In the genomic region with DNA sequence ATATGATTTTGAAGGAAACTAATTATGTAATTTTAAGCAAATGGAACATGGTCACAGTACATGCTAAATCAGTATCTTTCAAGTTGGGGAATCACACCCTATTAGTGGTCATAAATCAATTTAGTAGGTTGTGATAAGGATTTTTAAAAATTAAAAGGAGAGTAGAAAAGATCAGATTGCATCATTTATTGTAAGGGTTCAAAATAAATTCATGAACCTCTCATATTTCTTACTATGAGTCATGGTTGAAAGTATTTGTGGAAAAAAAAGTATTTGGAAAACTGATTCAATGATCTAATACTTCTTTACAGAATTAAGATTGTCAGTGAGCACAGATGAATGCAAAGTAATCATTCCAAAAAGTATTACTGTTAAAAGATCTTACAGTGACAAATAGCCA, we compare ENCODE assay signal across 17 cellular contexts. TPM values are rescaled to one million over a fixed set of nuclear protein-coding genes. Genes with fewer than 3 reads are reported as not detected.
A peak's percentile ranks its signal among the peaks of the same experiment; 100 is the strongest.
DNase-seq lines count a peak whose midpoint lies in the region; ATAC-seq and TF ChIP-seq lines count a peak whose summit lies in the region.
"Had no signal": no experiment of that assay in that cellular context is flagged by ENCODE, and none has a peak within 500 bp of the region (broad histone marks: within the 10 kb centered on the region; RNA-seq: fewer than 3 reads in every experiment).

No MANE protein-coding gene starts in this region.

- no peaks in the 10 kb centered on the region for H3K9me3 Mint-ChIP-seq in central memory CD8-positive, alpha-beta T cell
- H3K9me3 Mint-ChIP-seq in mesothelial cell of epicardium (no peaks in the 10 kb centered on the region), immature natural killer cell (no peaks in the 10 kb centered on the region)
- H3K9me3 Mint-ChIP-seq: CD8-positive, alpha-beta T cell; endodermal cell had no signal

- H3K36me3 Mint-ChIP-seq in central memory CD8-positive, alpha-beta T cell (ENCODE audit: insufficient read depth), result peaks cover 36% of the 10 kb centered on the region
- H3K36me3 Mint-ChIP-seq in mesothelial cell of epicardium, result peaks cover 17% of the 10 kb centered on the region
- peaks cover 9 to 18% (median 10%) of the 10 kb centered on the region in 3 donors for H3K36me3 Mint-ChIP-seq in immature natural killer cell

- H3K27ac Mint-ChIP-seq in central memory CD8-positive, alpha-beta T cell (ENCODE audit: low read depth), result peak overlapping the region; percentile 32
- H3K27ac Mint-ChIP-seq in mesothelial cell of epicardium, result peak overlapping the region; percentile 24
- peak overlapping the region in 1 of 6 donors; percentile 35 for H3K27ac Mint-ChIP-seq in immature natural killer cell

- H3K4me3 Mint-ChIP-seq in central memory CD8-positive, alpha-beta T cell, result no peak overlapping the region
- H3K4me3 Mint-ChIP-seq in mesothelial cell of epicardium, result no peak overlapping the region
- no peak overlapping the region for H3K4me3 Mint-ChIP-seq in immature natural killer cell
- H3K4me3 Mint-ChIP-seq: CD8-positive, alpha-beta T cell; endodermal cell had no signal

- DNase-seq in ELR (ENCODE audit: low read depth) (peak; percentile 73), M059J (ENCODE audit: low read depth) (peak; percentile 39), mesothelial cell of epicardium (ENCODE audit: low spot score in 2 of 2, unreplicated experiment in 2 of 2) (no peak), immature natural killer cell (no peak)
- DNase-seq in central memory CD8-positive, alpha-beta T cell (ENCODE audit: low spot score in 2 of 2), result no peak
- DNase-seq: activated CD4-positive, alpha-beta T cell treated with anti-CD3 and anti-CD28 coated beads, Interleukin-2, amount 50 U/mL, for 1 hour; CD8-positive, alpha-beta T cell; endodermal cell; left cardiac atrium; NCI-H1105; NCI-H2171 treated with DMSO at 0.1 percent for 48 hours; NK-92 treated with Interleukin-12 subunit alpha and Interleukin-12 subunit beta, amount 100 ng/mL, for 24 hours; SHP77; T-helper 9 cell had no signal

- no peak for TF ChIP-seq CTCF in mesothelial cell of epicardium (IDR thresholded peaks at IDR 0.05; ENCODE audit: unreplicated experiment)

- H3K4me1 Mint-ChIP-seq in central memory CD8-positive, alpha-beta T cell, result peaks cover 35% of the 10 kb centered on the region
- H3K4me1 Mint-ChIP-seq in mesothelial cell of epicardium, result peaks cover 16% of the 10 kb centered on the region
- peaks cover 26 to 44% of the 10 kb centered on the region in 2 donors for H3K4me1 Mint-ChIP-seq in immature natural killer cell

- H3K27me3 Mint-ChIP-seq in central memory CD8-positive, alpha-beta T cell, result no peaks in the 10 kb centered on the region
- no peaks in the 10 kb centered on the region for H3K27me3 Mint-ChIP-seq in mesothelial cell of epicardium (ENCODE audit: low read depth)
- H3K27me3 Mint-ChIP-seq in immature natural killer cell (ENCODE audit: low read depth in 3 of 3), result no peaks in the 10 kb centered on the region

- no peak for ATAC-seq in central memory CD8-positive, alpha-beta T cell (replicated peaks; ENCODE audit: extremely low read depth, poor library complexity, severe bottlenecking)
- no peak for ATAC-seq in HG03097 (IDR thresholded peaks at IDR 0.05; ENCODE audit: low FRiP score, unreplicated experiment)
- ATAC-seq in GM21367 (IDR thresholded peaks at IDR 0.05; ENCODE audit: unreplicated experiment), result no peak
- ATAC-seq: CD8-positive, alpha-beta T cell had no signal

RNA-seq across cellular contexts. Expression of gene ADSS2, which starts 14.6 kb away (rescaled TPM):
- total RNA-seq in M059J (2014; rRNA removed; shearing (Covaris generic)), result 45.7 and 47.8 TPM in 2 replicates
- total RNA-seq in mesothelial cell of epicardium, result 50.7 to 52.6 TPM (median 52.4 TPM) in 3 replicates
- polyA plus RNA-seq in immature natural killer cell, result 10 to 100 TPM; 28.8 to 44.7 (median 30.0) TPM

RNA-seq across cellular contexts. Expression of gene CATSPERE, which starts 24.0 kb away (rescaled TPM):
- 0.20 and 0.25 TPM in 2 replicates for total RNA-seq in M059J (2014; rRNA removed; shearing (Covaris generic))
- 2.2 to 2.7 TPM (median 2.5 TPM) in 3 replicates for total RNA-seq in mesothelial cell of epicardium
- under 1 TPM in 2 of 3 donors, not detected in 1; 0.11 to 0.31 TPM for polyA plus RNA-seq in immature natural killer cell
- total RNA-seq: G401 had no signal

Comparison
In these comparisons a context has a peak if more than half of its experiments do, and no peak if none do; other contexts are left out.
1. DNase-seq: peak in ELR (single experiment) and M059J (single experiment); none in central memory CD8-positive, alpha-beta T cell (0 of 2), mesothelial cell of epicardium (0 of 2) and immature natural killer cell (0 of 3).